1 cellular context compared by ENCODE assay signal in genomic region chr1:40232444-40232843, GRCh38.
A peak's percentile ranks its signal among the peaks of the same experiment; 100 is the strongest.
TF ChIP-seq lines count a peak whose summit lies in the region.

No MANE protein-coding gene starts in this region.

TF ChIP-seq in GM12878, 131 proteins besides CTCF, POLR2A, EP300 and RAD21 (continued from another document and continues in another):
- TF ChIP-seq, protein P1, sequence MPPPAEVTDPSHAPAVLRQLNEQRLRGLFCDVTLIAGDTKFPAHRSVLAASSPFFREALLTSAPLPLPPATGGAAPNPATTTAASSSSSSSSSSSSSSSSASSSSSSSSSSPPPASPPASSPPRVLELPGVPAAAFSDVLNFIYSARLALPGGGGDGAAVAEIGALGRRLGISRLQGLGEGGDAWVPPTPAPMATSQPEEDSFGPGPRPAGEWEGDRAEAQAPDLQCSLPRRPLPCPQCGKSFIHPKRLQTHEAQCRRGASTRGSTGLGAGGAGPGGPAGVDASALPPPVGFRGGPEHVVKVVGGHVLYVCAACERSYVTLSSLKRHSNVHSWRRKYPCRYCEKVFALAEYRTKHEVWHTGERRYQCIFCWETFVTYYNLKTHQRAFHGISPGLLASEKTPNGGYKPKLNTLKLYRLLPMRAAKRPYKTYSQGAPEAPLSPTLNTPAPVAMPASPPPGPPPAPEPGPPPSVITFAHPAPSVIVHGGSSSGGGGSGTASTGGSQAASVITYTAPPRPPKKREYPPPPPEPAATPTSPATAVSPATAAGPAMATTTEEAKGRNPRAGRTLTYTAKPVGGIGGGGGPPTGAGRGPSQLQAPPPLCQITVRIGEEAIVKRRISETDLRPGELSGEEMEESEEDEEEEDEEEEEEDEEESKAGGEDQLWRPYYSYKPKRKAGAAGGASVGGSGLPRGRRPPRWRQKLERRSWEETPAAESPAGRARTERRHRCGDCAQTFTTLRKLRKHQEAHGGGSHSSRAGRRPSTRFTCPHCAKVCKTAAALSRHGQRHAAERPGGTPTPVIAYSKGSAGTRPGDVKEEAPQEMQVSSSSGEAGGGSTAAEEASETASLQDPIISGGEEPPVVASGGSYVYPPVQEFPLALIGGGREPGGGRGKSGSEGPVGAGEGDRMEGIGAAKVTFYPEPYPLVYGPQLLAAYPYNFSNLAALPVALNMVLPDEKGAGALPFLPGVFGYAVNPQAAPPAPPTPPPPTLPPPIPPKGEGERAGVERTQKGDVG (CRISPR knock-in tag; IDR thresholded peaks at IDR 0.05) = no peak
- TF ChIP-seq NR2C2 (IDR thresholded peaks at IDR 0.05; ENCODE audit: borderline replicate concordance, control insufficient read depth, insufficient read length, low read depth) (no peak), BMI1 (IDR thresholded peaks at IDR 0.05; ENCODE audit: borderline replicate concordance) (no peak), CREM (IDR thresholded peaks at IDR 0.05; ENCODE audit: low read depth) (peak; percentile 37; the same call in 1 of the 2 replicates), TCF3 (IDR thresholded peaks at IDR 0.05; ENCODE audit: borderline replicate concordance, insufficient read depth, low read depth, low read length) (no peak), CHD2 (IDR thresholded peaks at IDR 0.05; ENCODE audit: borderline replicate concordance, low read depth, low read length) (no peak), FOS (IDR thresholded peaks at IDR 0.05; ENCODE audit: borderline replicate concordance, extremely low read depth, insufficient read length) (no peak), IRF4 (IDR thresholded peaks at IDR 0.05; ENCODE audit: low read depth, low read length) (peak; percentile 87), SMAD1 (IDR thresholded peaks at IDR 0.05; ENCODE audit: low read depth, partially characterized antibody) (peak; percentile 99), SKIL (IDR thresholded peaks at IDR 0.05; ENCODE audit: low read depth, poor library complexity, severe bottlenecking) (peak; percentile 95), ATF3 (IDR thresholded peaks at IDR 0.05; ENCODE audit: borderline replicate concordance, extremely low read depth, low read depth, low read length) (no peak), ZNF592 (IDR thresholded peaks at IDR 0.05) (no peak), MTA3 (IDR thresholded peaks at IDR 0.05; ENCODE audit: borderline replicate concordance, low read length) (no peak), ZNF274 (IDR thresholded peaks at IDR 0.05; ENCODE audit: insufficient read depth, insufficient read length) (no peak), HCFC1 (IDR thresholded peaks at IDR 0.05; ENCODE audit: low read length) (no peak), SPI1 (IDR thresholded peaks at IDR 0.05; ENCODE audit: borderline replicate concordance, insufficient read depth, low read depth, low read length) (peak; percentile 97), RELA (IDR thresholded peaks at IDR 0.05; ENCODE audit: borderline replicate concordance, partially characterized antibody) (no peak), RCOR1 (conservative IDR thresholded peaks at IDR 0.05; ENCODE audit: low read depth, low read length) (no peak), NR2F1 (conservative IDR thresholded peaks at IDR 0.05) (no peak), ZZZ3 (IDR thresholded peaks at IDR 0.05; ENCODE audit: control insufficient read depth, insufficient read length, low read depth) (no peak), CBFB (IDR thresholded peaks at IDR 0.05; ENCODE audit: low read depth) (peak; percentile 70; the same call in 1 of the 2 replicates), PAX5 (IDR thresholded peaks at IDR 0.05; ENCODE audit: borderline replicate concordance, low read depth, low read length) (peak; percentile 66), GATAD2B (conservative IDR thresholded peaks at IDR 0.05; ENCODE audit: low read depth) (no peak), ZBED1 (IDR thresholded peaks at IDR 0.05; ENCODE audit: borderline replicate concordance) (0 out of 2 replicates have a peak, but pooled peaks have one; percentile 53), MYB (IDR thresholded peaks at IDR 0.05; ENCODE audit: borderline replicate concordance, low read depth, low read length) (no peak), TCF7 (IDR thresholded peaks at IDR 0.05; ENCODE audit: borderline replicate concordance) (peak; percentile 93), ETV6 (conservative IDR thresholded peaks at IDR 0.05 in 1 of 2, IDR thresholded peaks at IDR 0.05 in 1 of 2; ENCODE audit: borderline replicate concordance in 1 of 2, low read depth in 1 of 2) (peak in 1 of 2 experiments; percentile 51; a peak in 1 of 4 replicates), TARDBP (IDR thresholded peaks at IDR 0.05; ENCODE audit: borderline replicate concordance) (no peak), ZSCAN29 (IDR thresholded peaks at IDR 0.05) (no peak), BCL11A (IDR thresholded peaks at IDR 0.05; ENCODE audit: low read depth, low read length) (peak; percentile 22; the same call in 1 of the 2 replicates), E4F1 (IDR thresholded peaks at IDR 0.05; ENCODE audit: borderline replicate concordance, partially characterized antibody) (no peak), KLF5 (IDR thresholded peaks at IDR 0.05; ENCODE audit: partially characterized antibody) (no peak), POLR2AphosphoS5 (IDR thresholded peaks at IDR 0.05; ENCODE audit: low read length) (peak; percentile 51; the same call in 1 of the 2 replicates), HDGF (IDR thresholded peaks at IDR 0.05) (no peak), MTA2 (IDR thresholded peaks at IDR 0.05; ENCODE audit: low read depth) (peak; percentile 50), CBX5 (IDR thresholded peaks at IDR 0.05; ENCODE audit: low read depth) (no peak), SMAD5 (IDR thresholded peaks at IDR 0.05; ENCODE audit: low read depth) (no peak), FOXK2 (IDR thresholded peaks at IDR 0.05) (no peak)
- TF ChIP-seq, protein P2, sequence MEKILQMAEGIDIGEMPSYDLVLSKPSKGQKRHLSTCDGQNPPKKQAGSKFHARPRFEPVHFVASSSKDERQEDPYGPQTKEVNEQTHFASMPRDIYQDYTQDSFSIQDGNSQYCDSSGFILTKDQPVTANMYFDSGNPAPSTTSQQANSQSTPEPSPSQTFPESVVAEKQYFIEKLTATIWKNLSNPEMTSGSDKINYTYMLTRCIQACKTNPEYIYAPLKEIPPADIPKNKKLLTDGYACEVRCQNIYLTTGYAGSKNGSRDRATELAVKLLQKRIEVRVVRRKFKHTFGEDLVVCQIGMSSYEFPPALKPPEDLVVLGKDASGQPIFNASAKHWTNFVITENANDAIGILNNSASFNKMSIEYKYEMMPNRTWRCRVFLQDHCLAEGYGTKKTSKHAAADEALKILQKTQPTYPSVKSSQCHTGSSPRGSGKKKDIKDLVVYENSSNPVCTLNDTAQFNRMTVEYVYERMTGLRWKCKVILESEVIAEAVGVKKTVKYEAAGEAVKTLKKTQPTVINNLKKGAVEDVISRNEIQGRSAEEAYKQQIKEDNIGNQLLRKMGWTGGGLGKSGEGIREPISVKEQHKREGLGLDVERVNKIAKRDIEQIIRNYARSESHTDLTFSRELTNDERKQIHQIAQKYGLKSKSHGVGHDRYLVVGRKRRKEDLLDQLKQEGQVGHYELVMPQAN (conservative IDR thresholded peaks at IDR 0.05) = no peak
- TF ChIP-seq, protein P3, sequence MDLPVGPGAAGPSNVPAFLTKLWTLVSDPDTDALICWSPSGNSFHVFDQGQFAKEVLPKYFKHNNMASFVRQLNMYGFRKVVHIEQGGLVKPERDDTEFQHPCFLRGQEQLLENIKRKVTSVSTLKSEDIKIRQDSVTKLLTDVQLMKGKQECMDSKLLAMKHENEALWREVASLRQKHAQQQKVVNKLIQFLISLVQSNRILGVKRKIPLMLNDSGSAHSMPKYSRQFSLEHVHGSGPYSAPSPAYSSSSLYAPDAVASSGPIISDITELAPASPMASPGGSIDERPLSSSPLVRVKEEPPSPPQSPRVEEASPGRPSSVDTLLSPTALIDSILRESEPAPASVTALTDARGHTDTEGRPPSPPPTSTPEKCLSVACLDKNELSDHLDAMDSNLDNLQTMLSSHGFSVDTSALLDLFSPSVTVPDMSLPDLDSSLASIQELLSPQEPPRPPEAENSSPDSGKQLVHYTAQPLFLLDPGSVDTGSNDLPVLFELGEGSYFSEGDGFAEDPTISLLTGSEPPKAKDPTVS (IDR thresholded peaks at IDR 0.05; ENCODE audit: low read depth, low read length) = no peak
- TF ChIP-seq, protein P4, sequence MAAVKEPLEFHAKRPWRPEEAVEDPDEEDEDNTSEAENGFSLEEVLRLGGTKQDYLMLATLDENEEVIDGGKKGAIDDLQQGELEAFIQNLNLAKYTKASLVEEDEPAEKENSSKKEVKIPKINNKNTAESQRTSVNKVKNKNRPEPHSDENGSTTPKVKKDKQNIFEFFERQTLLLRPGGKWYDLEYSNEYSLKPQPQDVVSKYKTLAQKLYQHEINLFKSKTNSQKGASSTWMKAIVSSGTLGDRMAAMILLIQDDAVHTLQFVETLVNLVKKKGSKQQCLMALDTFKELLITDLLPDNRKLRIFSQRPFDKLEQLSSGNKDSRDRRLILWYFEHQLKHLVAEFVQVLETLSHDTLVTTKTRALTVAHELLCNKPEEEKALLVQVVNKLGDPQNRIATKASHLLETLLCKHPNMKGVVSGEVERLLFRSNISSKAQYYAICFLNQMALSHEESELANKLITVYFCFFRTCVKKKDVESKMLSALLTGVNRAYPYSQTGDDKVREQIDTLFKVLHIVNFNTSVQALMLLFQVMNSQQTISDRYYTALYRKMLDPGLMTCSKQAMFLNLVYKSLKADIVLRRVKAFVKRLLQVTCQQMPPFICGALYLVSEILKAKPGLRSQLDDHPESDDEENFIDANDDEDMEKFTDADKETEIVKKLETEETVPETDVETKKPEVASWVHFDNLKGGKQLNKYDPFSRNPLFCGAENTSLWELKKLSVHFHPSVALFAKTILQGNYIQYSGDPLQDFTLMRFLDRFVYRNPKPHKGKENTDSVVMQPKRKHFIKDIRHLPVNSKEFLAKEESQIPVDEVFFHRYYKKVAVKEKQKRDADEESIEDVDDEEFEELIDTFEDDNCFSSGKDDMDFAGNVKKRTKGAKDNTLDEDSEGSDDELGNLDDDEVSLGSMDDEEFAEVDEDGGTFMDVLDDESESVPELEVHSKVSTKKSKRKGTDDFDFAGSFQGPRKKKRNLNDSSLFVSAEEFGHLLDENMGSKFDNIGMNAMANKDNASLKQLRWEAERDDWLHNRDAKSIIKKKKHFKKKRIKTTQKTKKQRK (IDR thresholded peaks at IDR 0.05; ENCODE audit: low read depth, low read length) = no peak
